Comparison of ENCODE assay signal across 17 cellular contexts in genomic region chr18:59662008-59662701, GRCh38. TPM values are rescaled to one million over a fixed set of nuclear protein-coding genes. Genes with fewer than 3 reads are reported as not detected.
DNase-seq lines count a peak whose midpoint lies in the region; ATAC-seq and TF ChIP-seq lines count a peak whose summit lies in the region.
"Had no signal": no experiment of that assay in that cellular context is flagged by ENCODE, and none has a peak within 500 bp of the region (broad histone marks: within the 10 kb centered on the region; RNA-seq: fewer than 3 reads in every experiment).

No MANE protein-coding gene starts in this region.

- no peak for TF ChIP-seq CTCF in choroid plexus epithelial cell (conservative IDR thresholded peaks at IDR 0.05; ENCODE audit: low read depth, low read length)
- TF ChIP-seq CTCF in osteoblast (IDR thresholded peaks at IDR 0.05; ENCODE audit: extremely low read depth, low read depth, low read length), result no peak

- no peaks in the 10 kb centered on the region for H3K9me3 ChIP-seq in osteoblast (ENCODE audit: low read depth, low read length)
- H3K9me3 ChIP-seq: BLaER1, right atrium auricular region, upper lobe of right lung had no signal

- H4K20me1 ChIP-seq in osteoblast (ENCODE audit: insufficient read depth, low read length), result peaks cover 12% of the 10 kb centered on the region
- H4K20me1 ChIP-seq: BLaER1 had no signal

- H3K4me3 ChIP-seq in choroid plexus epithelial cell (ENCODE audit: low read depth, low read length) (no peak overlapping the region), osteoblast (ENCODE audit: insufficient read depth, low read length) (no peak overlapping the region)
- H3K4me3 ChIP-seq: BLaER1, hepatocyte, right atrium auricular region, upper lobe of right lung had no signal

- no peak for ATAC-seq in HG03342 (IDR thresholded peaks at IDR 0.05; ENCODE audit: unreplicated experiment)
- ATAC-seq in HG02981 (IDR thresholded peaks at IDR 0.05; ENCODE audit: unreplicated experiment), result no peak
- ATAC-seq: activated naive CD4-positive, alpha-beta T cell treated with anti-CD3 and anti-CD28 coated beads, Interleukin-2, amount 50 U/mL, for 72 hours; activated T-cell treated with anti-CD3 and anti-CD28 coated beads, Interleukin-2, amount 50 U/mL, for 4 hours; upper lobe of right lung had no signal

- no peaks in the 10 kb centered on the region for H3K36me3 ChIP-seq in osteoblast (ENCODE audit: insufficient read depth, low read length)
- H3K36me3 ChIP-seq: BLaER1, right atrium auricular region, upper lobe of right lung had no signal

- peaks cover 97% of the 10 kb centered on the region for H3K79me2 ChIP-seq in osteoblast (ENCODE audit: insufficient read depth, low read length)
- H3K79me2 ChIP-seq: hepatocyte had no signal

- DNase-seq in HCEC 1CT, result peak; percentile 64
- peak; percentile 94 for DNase-seq in NCI-H69 (lab: John Stamatoyannopoulos, UW)
- peak; percentile 58 for DNase-seq in choroid plexus epithelial cell (ENCODE audit: low read depth)
- no peak for DNase-seq in osteoblast (ENCODE audit: insufficient read length, low spot score, missing footprints)
- DNase-seq in NCI-H524 treated with DMSO at 0.1 percent for 48 hours (lab: John Stamatoyannopoulos, UW), result no peak
- no peak for DNase-seq in activated naive CD4-positive, alpha-beta T cell (lab: John Stamatoyannopoulos, UW)
- DNase-seq: activated CD4-positive, alpha-beta T cell treated with anti-CD3 and anti-CD28 coated beads, Interleukin-2, amount 50 U/mL, for 48 hours; activated T-cell treated with anti-CD3 and anti-CD28 coated beads, Interleukin-2, amount 50 U/mL, for 4 hours; NCI-H2029; upper lobe of right lung had no signal

- peaks cover 67% of the 10 kb centered on the region for H3K4me1 ChIP-seq in osteoblast (ENCODE audit: insufficient read depth, low read length)
- H3K4me1 ChIP-seq: BLaER1, right atrium auricular region had no signal

- no peaks in the 10 kb centered on the region for H3K27me3 ChIP-seq in osteoblast (ENCODE audit: insufficient read depth, low read length)
- H3K27me3 ChIP-seq: BLaER1, right atrium auricular region, upper lobe of right lung had no signal

- peak overlapping the region; percentile 8 for H3K4me2 ChIP-seq in osteoblast (ENCODE audit: insufficient read depth, low read length)
- H3K4me2 ChIP-seq: BLaER1, hepatocyte had no signal

- peak overlapping the region; percentile 92 for H3K27ac ChIP-seq in osteoblast (ENCODE audit: low read depth, low read length)
- H3K27ac ChIP-seq: BLaER1, hepatocyte, right atrium auricular region, upper lobe of right lung had no signal

- no peak overlapping the region for H2AFZ ChIP-seq in osteoblast (ENCODE audit: low read length)
- H2AFZ ChIP-seq: hepatocyte had no signal

RNA-seq across cellular contexts. Expression of gene CCBE1, which starts 35.1 kb away (rescaled TPM):
- total RNA-seq in osteoblast, result 51.4 and 53.0 TPM in 2 replicates
- total RNA-seq: HT-29 had no signal

Comparison
In these comparisons a context has a peak if more than half of its experiments do, and no peak if none do; other contexts are left out.
1. DNase-seq: peak in HCEC 1CT (single experiment), NCI-H69 (single experiment) and choroid plexus epithelial cell (single experiment); none in osteoblast (single experiment), NCI-H524 treated with DMSO at 0.1 percent for 48 hours (single experiment) and activated naive CD4-positive, alpha-beta T cell (0 of 4).